ENCODE assay signal across 20 cellular contexts in the genomic region with DNA sequence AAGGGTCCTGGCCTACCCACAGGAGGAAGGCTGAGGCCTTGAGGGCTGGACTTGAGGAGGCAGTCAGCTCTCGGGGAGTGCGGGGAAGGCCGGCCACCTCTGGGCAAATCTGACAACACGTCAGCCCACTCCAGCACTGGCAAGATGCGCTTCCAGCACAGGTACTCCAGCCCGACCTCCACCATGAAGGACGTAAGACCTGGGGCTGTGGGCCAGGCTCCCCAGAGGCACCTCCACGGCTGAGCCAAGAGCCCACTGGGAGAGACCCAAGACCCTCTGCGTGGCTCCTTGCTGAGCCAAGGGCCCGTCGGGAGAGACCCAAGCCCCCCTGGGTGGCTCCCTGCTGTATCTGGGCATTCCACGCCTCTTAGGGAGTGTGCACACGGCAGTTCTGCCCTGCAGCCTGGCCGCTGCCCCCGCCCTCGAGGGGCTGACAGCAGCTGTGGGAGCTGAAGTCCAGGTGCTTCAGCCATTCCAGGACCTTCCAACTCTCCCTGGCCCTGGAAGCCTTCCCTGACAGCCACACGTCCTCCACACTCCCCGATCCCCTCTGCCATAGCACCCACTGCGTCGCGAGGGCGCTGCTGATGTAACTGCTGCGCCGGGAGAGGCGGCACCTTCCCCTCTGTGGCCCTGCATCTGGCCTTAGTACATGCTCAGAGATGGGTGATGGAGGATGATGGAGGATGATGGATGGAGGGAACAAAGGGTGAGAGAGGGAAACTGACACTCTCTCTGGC. TPM values are rescaled to one million over a fixed set of nuclear protein-coding genes. Genes with fewer than 3 reads are reported as not detected.
DNase-seq lines count a peak whose midpoint lies in the region; ATAC-seq, FAIRE-seq and TF ChIP-seq lines count a peak whose summit lies in the region.
"Had no signal": no experiment of that assay in that cellular context is flagged by ENCODE, and none has a peak within 500 bp of the region (broad histone marks: within the 10 kb centered on the region; RNA-seq: fewer than 3 reads in every experiment).

No MANE protein-coding gene starts in this region.

- no peak for TF ChIP-seq RAD21 in K562 (CRISPR knock-in tag; conservative IDR thresholded peaks at IDR 0.05 in 1 of 2, IDR thresholded peaks at IDR 0.05 in 1 of 2)

- H3K27ac ChIP-seq in K562 (ENCODE audit: extremely low read depth, low read depth, low read length) (no peak overlapping the region), gastrocnemius medialis (peak overlapping the region; percentile 97 to 100 (median 100))
- H3K27ac ChIP-seq: GM23248, SJCRH30 had no signal

- H3K4me3 ChIP-seq in K562 (no peak overlapping the region), gastrocnemius medialis (no peak overlapping the region)
- H3K4me3 ChIP-seq: GM23248, SJCRH30 had no signal

- no peaks in the 10 kb centered on the region for H3K9me3 Mint-ChIP-seq in nephron progenitor cell
- H3K9me3 Mint-ChIP-seq: CD14-positive monocyte had no signal

- DNase-seq in Right ventricle myocardium inferior (ENCODE audit: missing footprints) (peak; percentile 59), left ventricle myocardium superior (no peak), K562 (ENCODE audit: extremely low read depth in 1 of 4, low spot score in 3 of 4) (no peak), nephron progenitor cell (no peak), gastrocnemius medialis (peak in 1 of 2 donors; percentile 31), NOMO-1 treated with dmso at 0.1 percent for 144 hours (lab: John Stamatoyannopoulos, UW; ENCODE audit: unreplicated experiment) (no peak), GM20000 (ENCODE audit: low spot score) (no peak)
- DNase-seq: 8988T; DMS 273 treated with DMSO at 0.1 percent for 48 hours; GDM1; GM23248; HCEC 1CT; NCI-H1105; NCI-H1694 treated with DMSO at 0.1 percent for 48 hours; NCI-H748 treated with DMSO at 0.1 percent for 48 hours; NK-92 treated with Interleukin-12 subunit alpha and Interleukin-12 subunit beta, amount 100 ng/mL, for 24 hours; RPMI8226; SJCRH30 had no signal

- no TSS peak for BruUV-seq in K562 (replicated peaks; lab: Mats Ljungman, UMichigan)

- no peak for TF ChIP-seq CTCF in K562 (IDR thresholded peaks at IDR 0.05 in 2 of 3, conservative IDR thresholded peaks at IDR 0.05 in 1 of 3; ENCODE audit: insufficient read depth in 2 of 3, low read depth in 1 of 3, low read length in 3 of 3)
- no peak for TF ChIP-seq CTCF in nephron progenitor cell (IDR thresholded peaks at IDR 0.05)
- no peak for TF ChIP-seq CTCF in gastrocnemius medialis (IDR thresholded peaks at IDR 0.05 in 4 of 5, conservative IDR thresholded peaks at IDR 0.05 in 1 of 5)
- no peak for TF ChIP-seq CTCF in GM20000 (IDR thresholded peaks at IDR 0.05; ENCODE audit: extremely low read depth, missing control alignments)

- in situ Hi-C loops in K562 (cut with MboI) (no loop called here), gastrocnemius medialis (cut with MboI; ENCODE audit: low sequenced_read_pairs in 4 of 4) (loop anchor here in 1 of 4 donors (25.0 kb wide), 1 partner anchor 456 kb away; no protein-coding TSS in a partner anchor)

- H3K9me1 ChIP-seq in K562 (ENCODE audit: control insufficient read depth, insufficient read depth, low read length), result no peaks in the 10 kb centered on the region

- H3K27ac Mint-ChIP-seq in nephron progenitor cell, result peak overlapping the region; percentile 81

- 12% methylated on average over 24 of the region's 25 CpGs for WGBS in K562 (ENCODE audit: insufficient coverage, low coverage, missing lambda C conversion rate)

- H3K4me2 ChIP-seq in K562 (ENCODE audit: insufficient read depth, low read length), result no peak overlapping the region

- no peak for FAIRE-seq in K562 (lab: Jason Lieb, UNC)

- no peaks in the 10 kb centered on the region for H3K27me3 Mint-ChIP-seq in nephron progenitor cell (ENCODE audit: low read depth, poor library complexity)

- CTCF ChIA-PET in K562 (lab: Yijun Ruan, JAX; ENCODE audit: low intra/inter-chr PET ratio), result interaction anchor here (0.7 kb wide), 1 partner anchor 11 kb away, joined by 3 read pairs; no protein-coding TSS in a partner anchor

- no peak for TF ChIP-seq EP300 in K562 (IDR thresholded peaks at IDR 0.05; ENCODE audit: low read length)

- 0 out of 2 replicates have a peak, but pooled peaks cover 5% of the 10 kb centered on the region for H4K20me1 ChIP-seq in K562 (replicated peaks; ENCODE audit: control insufficient read depth, insufficient read depth, low read length)

- H2AFZ ChIP-seq in K562 (ENCODE audit: low read depth, low read length), result no peak overlapping the region
- H2AFZ ChIP-seq: GM23248 had no signal

- H3K27me3 ChIP-seq in K562 (ENCODE audit: control insufficient read depth in 2 of 2, insufficient read depth in 2 of 2, low read length in 2 of 2) (peaks cover under 1 to 43% of the 10 kb centered on the region in 2 experiments; a peak in 3 of 5 replicates), gastrocnemius medialis (no peaks in the 10 kb centered on the region)
- H3K27me3 ChIP-seq: SJCRH30 had no signal

- peak overlapping the region in 1 of 2 experiments; percentile 26; a peak in 1 of 4 replicates for H3K9ac ChIP-seq in K562 (ENCODE audit: insufficient read depth in 1 of 2, low read depth in 2 of 2, low read length in 2 of 2)
- H3K9ac ChIP-seq: GM23248 had no signal

- POLR2A ChIA-PET in K562 (lab: Yijun Ruan, JAX), result no interaction called here

- no peaks in the 10 kb centered on the region for H3K9me3 ChIP-seq in K562 (replicated peaks; ENCODE audit: control insufficient read depth, insufficient read depth, low read depth, low read length)
- H3K9me3 ChIP-seq in gastrocnemius medialis, result no peaks in the 10 kb centered on the region
- H3K9me3 ChIP-seq: SJCRH30 had no signal

- no peak for ATAC-seq in Right ventricle myocardium inferior
- no peak for ATAC-seq in left ventricle myocardium superior
- ATAC-seq in K562, result peak; percentile 11; the same call in 1 of the 3 replicates
- no peak for ATAC-seq in gastrocnemius medialis
- ATAC-seq in HG03520 (IDR thresholded peaks at IDR 0.05; ENCODE audit: unreplicated experiment), result no peak

- H3K36me3 ChIP-seq in K562 (ENCODE audit: control insufficient read depth, insufficient read depth, low read length), result no peaks in the 10 kb centered on the region
- H3K36me3 ChIP-seq in gastrocnemius medialis, result peaks cover 0 to 45% of the 10 kb centered on the region in 2 donors
- H3K36me3 ChIP-seq: SJCRH30 had no signal

- intact Hi-C loops in Right ventricle myocardium inferior (cut with DNase I) (no loop called here), left ventricle myocardium superior (cut with micrococcal nuclease) (no loop called here), K562 (cut with micrococcal nuclease) (no loop called here), gastrocnemius medialis (cut with DNase I; ENCODE audit: low total_unique reads) (no loop called here)

- peaks cover 0 to 50% of the 10 kb centered on the region in 2 experiments; a peak in 3 of 5 replicates for H3K4me1 ChIP-seq in K562 (replicated peaks in 1 of 2; ENCODE audit: control insufficient read depth in 2 of 2, insufficient read depth in 2 of 2, low read length in 2 of 2)
- H3K4me1 ChIP-seq in gastrocnemius medialis, result peaks cover 51 to 70% of the 10 kb centered on the region in 2 donors

- H3K79me2 ChIP-seq in K562 (ENCODE audit: control insufficient read depth, insufficient read depth, low read length), result no peaks in the 10 kb centered on the region

- no peak for TF ChIP-seq POLR2A in K562 (conservative IDR thresholded peaks at IDR 0.05)
- no peak for TF ChIP-seq POLR2A in gastrocnemius medialis (IDR thresholded peaks at IDR 0.05)

- H3K4me3 Mint-ChIP-seq in nephron progenitor cell, result no peak overlapping the region
- H3K4me3 Mint-ChIP-seq: CD14-positive monocyte had no signal

- H3K36me3 Mint-ChIP-seq in nephron progenitor cell (ENCODE audit: low read depth), result peaks cover 9% of the 10 kb centered on the region
- H3K36me3 Mint-ChIP-seq: CD14-positive monocyte had no signal

- H3K4me1 Mint-ChIP-seq in nephron progenitor cell, result peaks cover 39% of the 10 kb centered on the region

TF ChIP-seq in K562, 482 proteins besides CTCF, POLR2A, EP300 and RAD21:
- TF ChIP-seq KDM4B (IDR thresholded peaks at IDR 0.05; ENCODE audit: borderline replicate concordance in 2 of 2, low read depth in 1 of 2) (no peak), ZNF316 (IDR thresholded peaks at IDR 0.05) (no peak), CTBP1 (IDR thresholded peaks at IDR 0.05; ENCODE audit: borderline replicate concordance) (peak; percentile 25; the same call in 1 of the 2 replicates), FOXP1 (CRISPR knock-in tag; IDR thresholded peaks at IDR 0.05) (no peak)

RNA-seq across cellular contexts. Expression of a gene that starts 50.2 kb away (rescaled TPM):
- 17.9 TPM for total RNA-seq in Right ventricle myocardium inferior
- total RNA-seq in left ventricle myocardium superior, result 15.0 TPM
- total RNA-seq in K562 (2011; cell fraction: chromatin; rRNA removed; ENCODE audit: low replicate concordance), result 1.2 and 1.6 TPM in 2 replicates
- 2.5 and 3.7 TPM in 2 replicates for total RNA-seq in K562 (2011; cell fraction: nucleolus; rRNA removed)
- 1.1 and 2.7 TPM in 2 replicates for total RNA-seq in K562 (2011; cell fraction: nucleoplasm; rRNA removed)
- 2.0 and 3.2 TPM in 2 replicates for total RNA-seq in K562 (2014; rRNA removed)
- total RNA-seq in K562 (2014; rRNA removed; fragmentation: Illumina TruSeq; extraction: Trizol), result 0.10 and 0.22 TPM in 2 replicates
- 0.62 and 0.79 TPM in 2 replicates for total RNA-seq in K562 (2015; rRNA removed; fragmentation: Illumina TruSeq; extraction: Trizol)
- total RNA-seq in K562 (2021), result 1.7 and 2.8 TPM in 2 replicates
- polyA plus RNA-seq in K562 (2011; rRNA removed), result 0.47 and 1.5 TPM in 2 replicates
- polyA plus RNA-seq in K562 (2011; cell fraction: cytosol; rRNA removed), result 1.5 and 2.1 TPM in 2 replicates
- 2.0 TPM in 2 replicates for polyA plus RNA-seq in K562 (2011; cell fraction: nucleus; rRNA removed)
- 1.5 and 2.9 TPM in 2 replicates for polyA plus RNA-seq in K562 (2012)
- 0.97 and 2.2 TPM in 2 replicates for polyA plus RNA-seq in K562 (2014; fragmentation: Illumina TruSeq; extraction: Trizol)
- polyA plus RNA-seq in K562 (2014; fragmentation: Nextera tagmentation; extraction: Ambion mirVana), result under 1 TPM in 1 of 2 experiments, not detected in 1; 0.04 TPM
- polyA plus RNA-seq in K562 (2014; rRNA removed), result 1.6 and 2.2 TPM in 2 replicates
- 0.32 and 0.57 TPM in 2 replicates for polyA minus RNA-seq in K562 (2011; rRNA and poly(A)+ RNA removed)
- 1.4 and 2.1 TPM in 2 replicates for polyA minus RNA-seq in K562 (2011; cell fraction: cytosol; rRNA and poly(A)+ RNA removed)
- polyA minus RNA-seq in K562 (2011; cell fraction: nucleus; rRNA and poly(A)+ RNA removed), result 1.4 and 1.6 TPM in 2 replicates
- total RNA-seq in gastrocnemius medialis, result 1,000 to 10,000 TPM; 1,150 to 2,167 (median 1,736) TPM

Comparison
In these comparisons a context has a peak if more than half of its experiments do, and no peak if none do; other contexts are left out.
1. RNA of a gene that starts 50.2 kb away (total RNA-seq): 1,150 to 2,167 TPM in gastrocnemius medialis; 17.9 TPM in Right ventricle myocardium inferior (single experiment), 15.0 TPM in left ventricle myocardium superior (single experiment) and 0.10 to 3.7 TPM in K562; every median in the first group is over 10 times any median in the second.